In the genomic region with DNA sequence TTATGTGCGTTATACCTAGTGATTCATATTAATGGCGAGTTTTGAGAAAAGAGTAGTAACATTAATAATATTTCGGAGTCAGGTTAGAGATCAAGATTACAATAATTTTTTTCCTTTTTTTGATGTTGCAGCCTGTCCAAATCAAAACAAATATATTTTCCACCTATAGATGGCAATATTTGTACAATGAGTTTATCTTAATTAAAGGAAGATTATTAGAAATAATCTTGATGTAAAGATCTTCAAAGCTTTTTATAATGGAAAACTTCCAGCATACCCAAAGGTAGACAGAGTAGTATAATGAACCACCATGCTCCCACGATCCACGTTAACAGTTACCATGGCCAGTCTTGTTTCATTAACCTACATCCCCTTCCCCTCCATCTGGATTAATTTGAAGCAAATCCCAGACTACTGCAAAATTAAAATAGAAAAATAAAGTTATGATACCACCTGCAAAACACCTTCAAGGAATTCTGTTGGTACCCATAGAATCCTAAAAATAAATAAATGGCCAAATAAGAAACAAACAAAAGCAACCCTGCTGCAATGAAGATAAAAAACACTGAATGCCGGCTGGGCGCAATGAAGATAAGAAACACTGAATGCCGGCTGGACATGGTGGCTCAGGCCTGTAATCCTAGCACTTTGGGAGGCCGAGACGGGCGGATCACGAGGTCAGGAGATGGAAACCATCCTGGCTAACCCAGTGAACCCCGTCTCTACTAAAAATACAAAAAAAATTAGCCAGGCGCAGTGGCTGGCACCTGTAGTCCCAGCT, we compare ENCODE assay signal across 15 cellular contexts. TPM values are rescaled to one million over a fixed set of nuclear protein-coding genes. Genes with fewer than 3 reads are reported as not detected.
DNase-seq lines count a peak whose midpoint lies in the region; ATAC-seq and TF ChIP-seq lines count a peak whose summit lies in the region.
"Had no signal": no experiment of that assay in that cellular context is flagged by ENCODE, and none has a peak within 500 bp of the region (broad histone marks: within the 10 kb centered on the region; RNA-seq: fewer than 3 reads in every experiment).

No MANE protein-coding gene starts in this region.

- H3K27ac ChIP-seq in left ventricle myocardium inferior (replicated peaks), result peak overlapping the region; percentile 78
- no peak overlapping the region for H3K27ac ChIP-seq in upper lobe of right lung
- H3K27ac ChIP-seq in mesendoderm (ENCODE audit: low read depth, low read length), result no peak overlapping the region
- H3K27ac ChIP-seq: brain microvascular endothelial cell had no signal

- H3K4me1 ChIP-seq in left ventricle myocardium inferior, result peaks cover 40% of the 10 kb centered on the region
- H3K4me1 ChIP-seq in upper lobe of right lung, result no peaks in the 10 kb centered on the region
- H3K4me1 ChIP-seq in mesendoderm (ENCODE audit: control insufficient read depth, low read depth, low read length), result no peaks in the 10 kb centered on the region

- H3K4ac ChIP-seq in mesendoderm (ENCODE audit: low read depth, low read length), result no peak overlapping the region

- no peak overlapping the region for H3K4me2 ChIP-seq in mesendoderm (ENCODE audit: low read length)

- WGBS in mesendoderm (ENCODE audit: extremely low coverage, insufficient coverage, low lambda C conversion rate), result no CpG with 5 or more reads among the region's 14 CpGs

- no peak overlapping the region for H3K23ac ChIP-seq in mesendoderm (ENCODE audit: low read length)

- no peak for DNase-seq in left ventricle myocardium inferior
- no peak for DNase-seq in Right ventricle myocardium inferior (ENCODE audit: missing footprints)
- DNase-seq in NCI-H69 (lab: John Stamatoyannopoulos, UW), result peak; percentile 11
- DNase-seq in chondrocyte (ENCODE audit: low spot score), result no peak
- DNase-seq in upper lobe of right lung, result no peak
- no peak for DNase-seq in stimulated activated naive CD8-positive, alpha-beta T cell treated with anti-CD3 and anti-CD28 coated beads, Interleukin-15, amount 100 ng/mL, for 72 hours
- DNase-seq in mesendoderm, result no peak
- DNase-seq: brain microvascular endothelial cell; CD4-positive, alpha-beta T cell; T-helper 17 cell had no signal

- no peak overlapping the region for H3K9ac ChIP-seq in mesendoderm (ENCODE audit: low read length)

- H4K8ac ChIP-seq in mesendoderm (ENCODE audit: low read depth, low read length), result no peak overlapping the region

- no peak overlapping the region for H2AK5ac ChIP-seq in mesendoderm (ENCODE audit: low read length)

- no peak overlapping the region for H2BK5ac ChIP-seq in mesendoderm (ENCODE audit: low read length)

- H3K36me3 Mint-ChIP-seq in chondrocyte (ENCODE audit: low read depth), result no peaks in the 10 kb centered on the region

- H3K36me3 ChIP-seq in left ventricle myocardium inferior (no peaks in the 10 kb centered on the region), upper lobe of right lung (no peaks in the 10 kb centered on the region), mesendoderm (ENCODE audit: control insufficient read depth, insufficient read depth, low read length) (no peaks in the 10 kb centered on the region)
- H3K36me3 ChIP-seq: brain microvascular endothelial cell had no signal

- H3K27ac Mint-ChIP-seq in chondrocyte (ENCODE audit: unreplicated experiment), result no peak overlapping the region
- no peak overlapping the region for H3K27ac Mint-ChIP-seq in stimulated activated naive CD8-positive, alpha-beta T cell treated with anti-CD3 and anti-CD28 coated beads, Interleukin-15, amount 100 ng/mL, for 72 hours
- H3K27ac Mint-ChIP-seq: CD4-positive, alpha-beta T cell; T-helper 17 cell had no signal

- H2BK120ac ChIP-seq in mesendoderm (ENCODE audit: low read depth, low read length), result no peak overlapping the region

- H3K4me1 Mint-ChIP-seq in chondrocyte (ENCODE audit: low read depth), result no peaks in the 10 kb centered on the region
- H3K4me1 Mint-ChIP-seq in stimulated activated naive CD8-positive, alpha-beta T cell treated with anti-CD3 and anti-CD28 coated beads, Interleukin-15, amount 100 ng/mL, for 72 hours, result no peaks in the 10 kb centered on the region

- H3K4me3 Mint-ChIP-seq in chondrocyte (ENCODE audit: unreplicated experiment), result no peak overlapping the region
- H3K4me3 Mint-ChIP-seq in stimulated activated naive CD8-positive, alpha-beta T cell treated with anti-CD3 and anti-CD28 coated beads, Interleukin-15, amount 100 ng/mL, for 72 hours, result no peak overlapping the region
- H3K4me3 Mint-ChIP-seq: CD4-positive, alpha-beta T cell; T-helper 17 cell had no signal

- H3K27me3 ChIP-seq in left ventricle myocardium inferior (ENCODE audit: low read depth) (no peaks in the 10 kb centered on the region), upper lobe of right lung (no peaks in the 10 kb centered on the region), mesendoderm (ENCODE audit: insufficient read depth, low read length, poor library complexity) (no peaks in the 10 kb centered on the region)

- H3K79me2 ChIP-seq in mesendoderm (ENCODE audit: control insufficient read depth, insufficient read depth, low read length), result no peaks in the 10 kb centered on the region

- no peaks in the 10 kb centered on the region for H3K79me1 ChIP-seq in mesendoderm (ENCODE audit: low read length)

- H3K27me3 Mint-ChIP-seq in chondrocyte (ENCODE audit: low read depth), result peaks cover 54% of the 10 kb centered on the region
- H3K27me3 Mint-ChIP-seq in stimulated activated naive CD8-positive, alpha-beta T cell treated with anti-CD3 and anti-CD28 coated beads, Interleukin-15, amount 100 ng/mL, for 72 hours, result peaks cover 37% of the 10 kb centered on the region

- H3K9me3 ChIP-seq in left ventricle myocardium inferior (replicated peaks) (no peaks in the 10 kb centered on the region), upper lobe of right lung (no peaks in the 10 kb centered on the region)

- no peak for ATAC-seq in Right ventricle myocardium inferior
- ATAC-seq in upper lobe of right lung, result no peak
- ATAC-seq in stimulated activated naive CD8-positive, alpha-beta T cell treated with anti-CD3 and anti-CD28 coated beads, Interleukin-15, amount 100 ng/mL, for 72 hours, result no peak
- ATAC-seq in HG03442 (IDR thresholded peaks at IDR 0.05; ENCODE audit: unreplicated experiment), result no peak
- ATAC-seq: T-helper 17 cell had no signal

- no peak overlapping the region for H3K18ac ChIP-seq in mesendoderm (ENCODE audit: low read length)

- peak; percentile 41 for TF ChIP-seq CTCF in left ventricle myocardium inferior (IDR thresholded peaks at IDR 0.05; ENCODE audit: borderline replicate concordance)
- peak; percentile 76 for TF ChIP-seq CTCF in chondrocyte (IDR thresholded peaks at IDR 0.05)
- TF ChIP-seq CTCF in upper lobe of right lung (IDR thresholded peaks at IDR 0.05), result peak; percentile 29

- no peak overlapping the region for H3K56ac ChIP-seq in mesendoderm (ENCODE audit: low read length)

- H4K5ac ChIP-seq in mesendoderm (ENCODE audit: low read length), result no peak overlapping the region

- H3K4me3 ChIP-seq in left ventricle myocardium inferior, result no peak overlapping the region
- H3K4me3 ChIP-seq in upper lobe of right lung, result no peak overlapping the region
- no peak overlapping the region for H3K4me3 ChIP-seq in mesendoderm (ENCODE audit: low read length)

- H3K9me3 Mint-ChIP-seq in chondrocyte (ENCODE audit: low read depth), result no peaks in the 10 kb centered on the region
- no peaks in the 10 kb centered on the region for H3K9me3 Mint-ChIP-seq in stimulated activated naive CD8-positive, alpha-beta T cell treated with anti-CD3 and anti-CD28 coated beads, Interleukin-15, amount 100 ng/mL, for 72 hours
- H3K9me3 Mint-ChIP-seq: CD4-positive, alpha-beta T cell had no signal

- no peak overlapping the region for H2BK15ac ChIP-seq in mesendoderm (replicated peaks; ENCODE audit: low read depth)

- intact Hi-C loops in left ventricle myocardium inferior (cut with micrococcal nuclease), result no loop called here
- intact Hi-C loops in Right ventricle myocardium inferior (cut with DNase I), result loop anchor here (5.0 kb wide), 2 partner anchors 47 to 82 kb away; a partner anchor contains a TSS
- intact Hi-C loops in upper lobe of right lung (cut with DNase I), result no loop called here

RNA-seq across cellular contexts. Expression of a gene that starts 46.5 kb away (rescaled TPM):
- 4.7 TPM for total RNA-seq in left ventricle myocardium inferior
- total RNA-seq in Right ventricle myocardium inferior, result 6.5 TPM
- total RNA-seq in chondrocyte, result 1.9 to 3.3 TPM (median 2.1 TPM) in 3 replicates
- 2.8 TPM for total RNA-seq in upper lobe of right lung
- 20.3 TPM for polyA plus RNA-seq in mesendoderm (2013, experiment 1 of 2)
- polyA plus RNA-seq in mesendoderm (2013, experiment 2 of 2), result 20.4 TPM

RNA-seq across cellular contexts. Expression of a gene that starts 50.9 kb away (rescaled TPM):
- not detected for total RNA-seq in left ventricle myocardium inferior
- not detected for total RNA-seq in Right ventricle myocardium inferior
- total RNA-seq in chondrocyte, result not detected in 3 replicates
- total RNA-seq in upper lobe of right lung, result not detected
- not detected for polyA plus RNA-seq in mesendoderm (2013, experiment 1 of 2)
- not detected for polyA plus RNA-seq in mesendoderm (2013, experiment 2 of 2)
- total RNA-seq: CD4-positive, alpha-beta T cell; fibroblast of villous mesenchyme; lung microvascular endothelial cell; NCI-H460; skeletal muscle tissue; T-helper 17 cell had no signal
